ENCODE assay signal across 8 cellular contexts in the genomic region with DNA sequence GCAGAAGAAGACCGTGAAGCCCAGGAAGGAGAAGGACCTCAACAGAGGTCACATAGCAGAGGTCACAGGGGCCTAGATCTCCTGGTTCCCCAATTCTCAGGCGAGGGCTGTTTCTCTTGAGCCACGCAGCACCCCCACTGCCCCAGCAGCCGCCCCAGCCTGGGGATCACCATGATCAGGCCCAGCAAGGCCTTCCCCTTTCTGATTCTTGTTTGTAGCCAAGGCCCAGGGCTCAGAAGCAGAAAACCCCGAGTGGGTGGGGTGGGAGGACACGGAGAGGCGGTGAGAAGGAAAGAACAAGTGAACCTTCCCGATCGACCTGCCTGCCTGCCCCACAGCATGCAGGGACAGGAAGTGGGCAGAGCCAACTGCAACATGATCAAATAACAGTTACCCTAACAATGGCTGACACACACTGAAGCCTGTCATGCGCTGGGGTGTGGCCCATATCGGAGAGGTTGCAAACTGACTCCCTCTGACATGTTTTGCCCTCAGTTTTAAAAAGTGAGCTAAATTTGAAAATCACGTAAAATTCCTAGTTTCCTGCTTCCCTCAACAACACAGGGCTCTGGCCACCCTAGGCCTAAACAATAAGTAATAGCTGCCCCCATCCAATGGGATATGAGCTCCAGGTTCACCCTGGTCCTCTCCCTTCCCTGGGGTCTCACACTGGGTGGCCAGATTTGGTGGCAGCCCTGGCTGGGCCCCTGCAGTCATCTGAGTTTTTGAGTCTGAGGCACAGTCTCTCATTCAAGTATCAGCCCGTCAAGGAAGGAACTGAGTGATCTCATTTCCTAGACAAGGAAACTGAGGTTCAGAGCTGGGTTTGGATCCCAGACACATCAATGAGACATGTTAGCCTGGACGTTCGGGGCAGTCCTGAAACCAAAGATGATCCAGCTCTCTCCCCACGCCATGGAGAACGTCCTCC. TPM values are rescaled to one million over a fixed set of nuclear protein-coding genes. Genes with fewer than 3 reads are reported as not detected.
A peak's percentile ranks its signal among the peaks of the same experiment; 100 is the strongest.
DNase-seq lines count a peak whose midpoint lies in the region; ATAC-seq lines count a peak whose summit lies in the region.

No MANE protein-coding gene starts in this region.

- ATAC-seq in HG02623 (IDR thresholded peaks at IDR 0.05; ENCODE audit: unreplicated experiment): peak; percentile 63

- DNase-seq in DMS153 (lab: John Stamatoyannopoulos, UW): peak; percentile 44
- peak; percentile 42 for DNase-seq in RPMI7951 (ENCODE audit: low read depth)
- peak in 3 of 4 experiments; percentile 28 to 67 (median 61) for DNase-seq in activated naive CD4-positive, alpha-beta T cell (lab: John Stamatoyannopoulos, UW)
- peak; percentile 70 to 75 for DNase-seq in stimulated activated CD4-positive, alpha-beta T cell treated with anti-CD3 and anti-CD28 coated beads, Interleukin-2, amount 100 ng/mL, for 24 hours
- no peak for DNase-seq in SHP77 treated with DMSO at 0.1 percent for 48 hours (lab: John Stamatoyannopoulos, UW)
- DNase-seq in NCI-H146 treated with DMSO at 0.1 percent for 48 hours (lab: John Stamatoyannopoulos, UW; ENCODE audit: unreplicated experiment): no peak

- peaks cover 24% of the 10 kb centered on the region for H3K4me1 ChIP-seq in iPS-15b (ENCODE audit: control insufficient read depth, insufficient read depth, low read length)

- no peaks in the 10 kb centered on the region for H3K27me3 ChIP-seq in iPS-15b (ENCODE audit: control insufficient read depth, insufficient read depth, low read length)

- H3K9me3 ChIP-seq in iPS-15b (ENCODE audit: control insufficient read depth, insufficient read depth, low read length): no peaks in the 10 kb centered on the region

- H3K36me3 ChIP-seq in iPS-15b (ENCODE audit: control insufficient read depth, insufficient read depth, low read length): peaks cover 24% of the 10 kb centered on the region

- H3K4me3 ChIP-seq in iPS-15b (ENCODE audit: low read depth, low read length): no peak overlapping the region

- peak overlapping the region; percentile 12 for H3K9ac ChIP-seq in iPS-15b (ENCODE audit: low read depth, low read length)

RNA-seq across cellular contexts. Expression of gene PEDS1, which starts 6.5 kb away (rescaled TPM):
- 54.2 and 56.1 TPM in 2 replicates for total RNA-seq in RPMI7951 (2014; rRNA removed; shearing (Covaris generic))

RNA-seq across cellular contexts. Expression of gene UBE2V1, which starts 34.0 kb away (rescaled TPM):
- 134 and 174 TPM in 2 replicates for total RNA-seq in RPMI7951 (2014; rRNA removed; shearing (Covaris generic))

RNA-seq across cellular contexts. Expression of gene CEBPB, which starts 43.6 kb away (rescaled TPM):
- 27.9 and 36.7 TPM in 2 replicates for total RNA-seq in RPMI7951 (2014; rRNA removed; shearing (Covaris generic))

Comparison
In these comparisons a context has a peak if more than half of its experiments do, and no peak if none do; other contexts are left out.
1. DNase-seq: peak in DMS153 (single experiment), RPMI7951 (single experiment), activated naive CD4-positive, alpha-beta T cell (3 of 4) and stimulated activated CD4-positive, alpha-beta T cell treated with anti-CD3 and anti-CD28 coated beads, Interleukin-2, amount 100 ng/mL, for 24 hours (2 of 2); none in SHP77 treated with DMSO at 0.1 percent for 48 hours (single experiment) and NCI-H146 treated with DMSO at 0.1 percent for 48 hours (single experiment).